Comparison of ENCODE assay signal across 32 cellular contexts in the genomic region with DNA sequence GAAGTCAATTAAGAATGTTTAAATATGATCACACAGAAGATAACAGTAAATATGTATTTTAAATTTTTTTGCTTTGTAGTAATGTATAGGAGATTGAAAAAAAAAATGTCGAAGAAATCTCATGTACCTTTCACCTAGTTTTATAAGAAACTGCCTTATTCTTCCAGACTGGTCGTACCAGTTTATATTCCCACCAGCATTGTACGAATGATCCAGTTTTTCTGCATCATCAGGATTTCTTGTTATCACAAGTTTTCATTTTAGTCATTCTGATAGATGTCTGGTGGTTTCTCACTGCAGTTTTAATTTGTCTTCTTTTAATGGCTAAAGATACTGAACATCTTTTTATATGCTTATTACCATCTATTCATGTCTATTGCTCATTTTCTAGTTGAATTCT.
"Had no signal": no experiment of that assay in that cellular context is flagged by ENCODE, and none has a peak within 500 bp of the region (broad histone marks: within the 10 kb centered on the region; RNA-seq: fewer than 3 reads in every experiment).

No MANE protein-coding gene starts in this region.

- H3K4me1 ChIP-seq: adrenal gland, body of pancreas had no signal

- H3K4me3 Mint-ChIP-seq: activated B cell treated with CpG ODN at 0.5 μM for 24 hours; activated CD4-positive, alpha-beta memory T cell treated with anti-CD3 and anti-CD28 coated beads for 36 hours; activated naive CD4-positive, alpha-beta T cell treated with anti-CD3 and anti-CD28 coated beads for 36 hours; activated T-cell treated with anti-CD3 and anti-CD28 coated beads, Interleukin-2, amount 50 U/mL, for 4 hours; activated T-helper 1 cell treated with anti-CD3 and anti-CD28 coated beads, Interleukin-12 subunit alpha, Interleukin-12 subunit beta, Interleukin-2, Interleukin-4 antibody, amounts not matched to agents 30 ng/mL and 10 ng/mL and 1 ng/mL, durations not matched to agents 14 hours and 24 hours and 36 hours had no signal

- H3K27ac Mint-ChIP-seq: activated B cell treated with CpG ODN at 0.5 μM for 24 hours; activated CD4-positive, alpha-beta memory T cell treated with anti-CD3 and anti-CD28 coated beads for 36 hours; activated naive CD4-positive, alpha-beta T cell treated with anti-CD3 and anti-CD28 coated beads for 36 hours; activated naive CD4-positive, alpha-beta T cell treated with anti-CD3 and anti-CD28 coated beads, Interleukin-2, amount 50 U/mL, for 72 hours; activated T-helper 1 cell treated with anti-CD3 and anti-CD28 coated beads, Interleukin-12 subunit alpha, Interleukin-12 subunit beta, Interleukin-2, Interleukin-4 antibody, amounts not matched to agents 30 ng/mL and 10 ng/mL and 1 ng/mL, durations not matched to agents 14 hours and 24 hours and 36 hours had no signal

- H3K36me3 ChIP-seq: adrenal gland had no signal

- H3K36me3 Mint-ChIP-seq: activated CD4-positive, alpha-beta memory T cell treated with anti-CD3 and anti-CD28 coated beads for 36 hours; activated naive CD4-positive, alpha-beta T cell treated with anti-CD3 and anti-CD28 coated beads, Interleukin-2, amount 50 U/mL, for 72 hours had no signal

- H3K27me3 ChIP-seq: adrenal gland, body of pancreas had no signal

- H3K9me3 ChIP-seq: adrenal gland, body of pancreas had no signal

- H3K27ac ChIP-seq: adrenal gland, body of pancreas, VCaP had no signal

- H3K4me3 ChIP-seq: adrenal gland, body of pancreas, K562 had no signal

- DNase-seq: activated B cell treated with CpG ODN at 0.5 μM for 24 hours; activated CD4-positive, alpha-beta memory T cell treated with anti-CD3 and anti-CD28 coated beads for 36 hours; activated CD4-positive, alpha-beta T cell treated with anti-CD3 and anti-CD28 coated beads for 4 hours; activated CD4-positive, alpha-beta T cell treated with anti-CD3 and anti-CD28 coated beads, Interleukin-2, amount 50 U/mL, for 1 hour; activated CD4-positive, CD25-positive, alpha-beta regulatory T cell treated with anti-CD3 and anti-CD28 coated beads, Interleukin-2, amount 50 U/mL, for 72 hours; activated CD8-positive, alpha-beta memory T cell treated with anti-CD3 and anti-CD28 coated beads, Interleukin-2, amount 50 U/mL, for 4 hours; activated gamma-delta T cell treated with Interleukin-2 at 50 U/mL for 16 hours; activated naive CD4-positive, alpha-beta T cell treated with anti-CD3 and anti-CD28 coated beads for 36 hours; activated T-cell treated with anti-CD3 and anti-CD28 coated beads for 4 hours; activated T-cell treated with anti-CD3 and anti-CD28 coated beads, Interleukin-2, amount 50 U/mL, for 4 hours; adrenal gland; body of pancreas; central memory CD4-positive, alpha-beta T cell; NCI-H1092 treated with DMSO at 0.1 percent for 48 hours; NCI-H1417; NCI-H146; NCI-H187; NCI-H2029 treated with DMSO at 0.1 percent for 48 hours; NCI-H2107; NCI-H2171; NCI-H446; NCI-H524; NCI-H82; Right ventricle myocardium superior; SW 1271; T-helper 1 cell; T-helper 2 cell; T-helper 9 cell had no signal

- H3K27me3 Mint-ChIP-seq: activated B cell treated with CpG ODN at 0.5 μM for 24 hours; activated CD4-positive, alpha-beta memory T cell treated with anti-CD3 and anti-CD28 coated beads for 36 hours had no signal

- ATAC-seq: activated naive CD4-positive, alpha-beta T cell treated with anti-CD3 and anti-CD28 coated beads, Interleukin-2, amount 50 U/mL, for 72 hours; activated T-cell treated with anti-CD3 and anti-CD28 coated beads, Interleukin-2, amount 50 U/mL, for 4 hours; body of pancreas; K562 had no signal
